ENCODE assay signal across 9 cellular contexts in genomic region chr9:124818431-124819281, GRCh38. TPM values are rescaled to one million over a fixed set of nuclear protein-coding genes. Genes with fewer than 3 reads are reported as not detected.
A peak's percentile ranks its signal among the peaks of the same experiment; 100 is the strongest.
DNase-seq lines count a peak whose midpoint lies in the region; ATAC-seq, FAIRE-seq and TF ChIP-seq lines count a peak whose summit lies in the region.
"Had no signal": no experiment of that assay in that cellular context is flagged by ENCODE, and none has a peak within 500 bp of the region (broad histone marks: within the 10 kb centered on the region; RNA-seq: fewer than 3 reads in every experiment).

No MANE protein-coding gene starts in this region.

- peaks cover 14% of the 10 kb centered on the region for H3K4me1 ChIP-seq in mesenchymal stem cell (ENCODE audit: control insufficient read depth, insufficient read depth, low read depth, low read length)
- H3K4me1 ChIP-seq in esophagus muscularis mucosa = peaks cover 6 to 9% (median 6%) of the 10 kb centered on the region in 4 donors
- no peaks in the 10 kb centered on the region for H3K4me1 ChIP-seq in HAP-1

- H3K23ac ChIP-seq in mesenchymal stem cell (ENCODE audit: low read length in 2 of 2) = no peak overlapping the region

- WGBS in mesenchymal stem cell = 71% methylated on average over 18 of the region's 18 CpGs
- WGBS in esophagus muscularis mucosa = 79% methylated on average over 7 of the region's 18 CpGs

- peak; percentile 92 for ATAC-seq in activated naive CD8-positive, alpha-beta T cell treated with anti-CD3 and anti-CD28 coated beads, Interleukin-2, amount 10 ng/mL, durations not matched to agents 7 days and 5 days (ENCODE audit: low read depth)
- no peak for ATAC-seq in HG03196 (IDR thresholded peaks at IDR 0.05; ENCODE audit: unreplicated experiment)

- peak overlapping the region; percentile 39 for H3K27ac Mint-ChIP-seq in activated naive CD8-positive, alpha-beta T cell treated with anti-CD3 and anti-CD28 coated beads, Interleukin-2, amount 10 ng/mL, durations not matched to agents 7 days and 5 days

- intact Hi-C loops in esophagus muscularis mucosa (cut with DNase I) = no loop called here

- no peak overlapping the region for H3K4me2 ChIP-seq in mesenchymal stem cell (ENCODE audit: low read length, poor library complexity, severe bottlenecking)

- no peak for TF ChIP-seq CTCF in esophagus muscularis mucosa (IDR thresholded peaks at IDR 0.05)

- in situ Hi-C loops in HAP-1 (cut with MboI; ENCODE audit: low sequenced_read_pairs) = no loop called here

- no peak overlapping the region for H2AK5ac ChIP-seq in mesenchymal stem cell (ENCODE audit: low read length, severe bottlenecking)

- H4K91ac ChIP-seq in mesenchymal stem cell (ENCODE audit: low read length) = no peak overlapping the region

- FAIRE-seq in GM12891 (lab: Jason Lieb, UNC) (peak; percentile 40), HTR-8/SVneo (lab: Jason Lieb, UNC) (peak; percentile 68)

- peaks cover 17% of the 10 kb centered on the region for H3K4me1 Mint-ChIP-seq in activated naive CD8-positive, alpha-beta T cell treated with anti-CD3 and anti-CD28 coated beads, Interleukin-2, amount 10 ng/mL, durations not matched to agents 7 days and 5 days

- H3K4me3 ChIP-seq in mesenchymal stem cell (ENCODE audit: insufficient read depth in 1 of 2, low read depth in 1 of 2, low read length in 2 of 2) = no peak overlapping the region
- no peak overlapping the region for H3K4me3 ChIP-seq in esophagus muscularis mucosa
- no peak overlapping the region for H3K4me3 ChIP-seq in HAP-1

- H2BK120ac ChIP-seq in mesenchymal stem cell (ENCODE audit: low read depth, low read length) = no peak overlapping the region

- H4K8ac ChIP-seq in mesenchymal stem cell (ENCODE audit: low read length) = peak overlapping the region; percentile 5

- H3K9ac ChIP-seq in mesenchymal stem cell (ENCODE audit: low read length) = no peak overlapping the region

- no peak overlapping the region for H2BK15ac ChIP-seq in mesenchymal stem cell (ENCODE audit: low read depth, poor library complexity, severe bottlenecking)

- H3K18ac ChIP-seq in mesenchymal stem cell (ENCODE audit: low read depth in 1 of 2, low read length in 2 of 2) = peak overlapping the region in 1 of 2 experiments; percentile 65

- H3K36me3 Mint-ChIP-seq in activated naive CD8-positive, alpha-beta T cell treated with anti-CD3 and anti-CD28 coated beads, Interleukin-2, amount 10 ng/mL, durations not matched to agents 7 days and 5 days = no peaks in the 10 kb centered on the region

- no peaks in the 10 kb centered on the region for H3K9me3 Mint-ChIP-seq in activated naive CD8-positive, alpha-beta T cell treated with anti-CD3 and anti-CD28 coated beads, Interleukin-2, amount 10 ng/mL, durations not matched to agents 7 days and 5 days

- no peaks in the 10 kb centered on the region for H3K9me3 ChIP-seq in mesenchymal stem cell (ENCODE audit: control insufficient read depth, low read length)
- H3K9me3 ChIP-seq in esophagus muscularis mucosa = no peaks in the 10 kb centered on the region
- no peaks in the 10 kb centered on the region for H3K9me3 ChIP-seq in HAP-1

- no peak overlapping the region for H2BK12ac ChIP-seq in mesenchymal stem cell (ENCODE audit: low read length in 2 of 2)

- no peaks in the 10 kb centered on the region for H3K36me3 ChIP-seq in mesenchymal stem cell (ENCODE audit: control insufficient read depth in 1 of 2, insufficient read depth in 2 of 2, low read depth in 1 of 2, low read length in 2 of 2)
- H3K36me3 ChIP-seq in esophagus muscularis mucosa = no peaks in the 10 kb centered on the region
- no peaks in the 10 kb centered on the region for H3K36me3 ChIP-seq in HAP-1 (replicated peaks)

- TF ChIP-seq EP300 in esophagus muscularis mucosa (IDR thresholded peaks at IDR 0.05) = no peak

- H3K27ac ChIP-seq in mesenchymal stem cell (ENCODE audit: low read length, poor library complexity, severe bottlenecking) (no peak overlapping the region), esophagus muscularis mucosa (replicated peaks in 1 of 4) (no peak overlapping the region)

- no peak for DNase-seq in GM12891 (ENCODE audit: insufficient read length, low spot score)
- peak; percentile 49 for DNase-seq in HTR-8/SVneo (ENCODE audit: insufficient read length, low spot score)
- peak; percentile 42 for DNase-seq in activated naive CD8-positive, alpha-beta T cell treated with anti-CD3 and anti-CD28 coated beads, Interleukin-2, amount 10 ng/mL, durations not matched to agents 7 days and 5 days
- peak; percentile 41 for DNase-seq in mesenchymal stem cell
- no peak for DNase-seq in NCI-H2227 treated with DMSO at 0.1 percent for 48 hours (lab: John Stamatoyannopoulos, UW)
- DNase-seq in esophagus muscularis mucosa (ENCODE audit: extremely low spot score) = no peak
- no peak for DNase-seq in HAP-1 (ENCODE audit: low spot score in 2 of 2)
- DNase-seq: T-helper 9 cell had no signal

- H3K14ac ChIP-seq in mesenchymal stem cell (ENCODE audit: low read length in 2 of 2) = peak overlapping the region in 1 of 2 experiments; percentile 38

- POLR2A ChIA-PET in activated naive CD8-positive, alpha-beta T cell treated with anti-CD3 and anti-CD28 coated beads, Interleukin-2, amount 10 ng/mL, durations not matched to agents 7 days and 5 days (lab: Charles Lee) = no interaction called here

- no peak for TF ChIP-seq POLR2A in GM12891 (IDR thresholded peaks at IDR 0.05; ENCODE audit: low read depth, low read length)
- TF ChIP-seq POLR2A in esophagus muscularis mucosa (IDR thresholded peaks at IDR 0.05; ENCODE audit: low read depth) = no peak

- H2BK5ac ChIP-seq in mesenchymal stem cell (ENCODE audit: low read depth, low read length, poor library complexity, severe bottlenecking) = no peak overlapping the region

- H3K27me3 ChIP-seq in mesenchymal stem cell (ENCODE audit: control insufficient read depth in 1 of 2, insufficient read depth in 1 of 2, low read length in 2 of 2) = no peaks in the 10 kb centered on the region
- H3K27me3 ChIP-seq in esophagus muscularis mucosa = no peaks in the 10 kb centered on the region
- no peaks in the 10 kb centered on the region for H3K27me3 ChIP-seq in HAP-1 (ENCODE audit: low read depth)

- H3K79me1 ChIP-seq in mesenchymal stem cell (replicated peaks; ENCODE audit: low read length, poor library complexity, severe bottlenecking) = no peaks in the 10 kb centered on the region

- no peak overlapping the region for H2AFZ ChIP-seq in mesenchymal stem cell (ENCODE audit: low read depth, low read length)

- H3K27me3 Mint-ChIP-seq in activated naive CD8-positive, alpha-beta T cell treated with anti-CD3 and anti-CD28 coated beads, Interleukin-2, amount 10 ng/mL, durations not matched to agents 7 days and 5 days = peaks cover 3% of the 10 kb centered on the region

- peak overlapping the region; percentile 14 for H3K4me3 Mint-ChIP-seq in activated naive CD8-positive, alpha-beta T cell treated with anti-CD3 and anti-CD28 coated beads, Interleukin-2, amount 10 ng/mL, durations not matched to agents 7 days and 5 days

- peak overlapping the region in 1 of 2 experiments; percentile 20 for H3K4ac ChIP-seq in mesenchymal stem cell (ENCODE audit: low read depth in 1 of 2, low read length in 2 of 2)

TF ChIP-seq in GM12891, 5 proteins besides CTCF, POLR2A, EP300 and RAD21:
- TF ChIP-seq TAF1 (IDR thresholded peaks at IDR 0.05; ENCODE audit: low read depth, low read length) = no peak
- no peak for TF ChIP-seq POU2F2 (IDR thresholded peaks at IDR 0.05; ENCODE audit: low read depth, low read length)
- TF ChIP-seq PAX5 (IDR thresholded peaks at IDR 0.05; ENCODE audit: insufficient read depth, low read length, severe bottlenecking) = no peak
- TF ChIP-seq POLR2AphosphoS5 (IDR thresholded peaks at IDR 0.05; ENCODE audit: low read depth, low read length) = no peak
- no peak for TF ChIP-seq SPI1 (IDR thresholded peaks at IDR 0.05; ENCODE audit: low read depth, low read length)

RNA-seq across cellular contexts. Expression of gene WDR38, which starts 34.6 kb away (rescaled TPM):
- not detected for polyA plus RNA-seq in GM12891 (2012; ENCODE audit: low read depth, missing spikeins)
- total RNA-seq in activated naive CD8-positive, alpha-beta T cell treated with anti-CD3 and anti-CD28 coated beads, Interleukin-2, amount 10 ng/mL, durations not matched to agents 7 days and 5 days = not detected
- polyA plus RNA-seq in mesenchymal stem cell (2013, experiment 1 of 2) = not detected
- polyA plus RNA-seq in mesenchymal stem cell (2013, experiment 2 of 2) = not detected
- under 1 TPM in 1 of 4 donors, not detected in 3; 0.32 TPM for total RNA-seq in esophagus muscularis mucosa

RNA-seq across cellular contexts. Expression of gene OLFML2A, which starts 41.7 kb away (rescaled TPM):
- polyA plus RNA-seq in GM12891 (2012; ENCODE audit: low read depth, missing spikeins) = 0.27 TPM
- not detected for total RNA-seq in activated naive CD8-positive, alpha-beta T cell treated with anti-CD3 and anti-CD28 coated beads, Interleukin-2, amount 10 ng/mL, durations not matched to agents 7 days and 5 days
- polyA plus RNA-seq in mesenchymal stem cell (2013, experiment 1 of 2) = 14.3 TPM
- 14.4 TPM for polyA plus RNA-seq in mesenchymal stem cell (2013, experiment 2 of 2)
- 10 to 100 TPM; 39.0 to 98.9 (median 60.3) TPM for total RNA-seq in esophagus muscularis mucosa

RNA-seq across cellular contexts. Expression of gene RPL35, which starts 43.1 kb away (rescaled TPM):
- 5,793 TPM for polyA plus RNA-seq in GM12891 (2012; ENCODE audit: low read depth, missing spikeins)
- total RNA-seq in activated naive CD8-positive, alpha-beta T cell treated with anti-CD3 and anti-CD28 coated beads, Interleukin-2, amount 10 ng/mL, durations not matched to agents 7 days and 5 days = 1,000 to 10,000 TPM; 1,398 to 1,411 TPM
- polyA plus RNA-seq in mesenchymal stem cell (2013, experiment 1 of 2) = 4,023 TPM
- polyA plus RNA-seq in mesenchymal stem cell (2013, experiment 2 of 2) = 3,898 TPM
- 1,000 to 10,000 TPM; 1,125 to 3,077 (median 1,901) TPM for total RNA-seq in esophagus muscularis mucosa

RNA-seq across cellular contexts. Expression of gene ARPC5L, which starts 43.3 kb away (rescaled TPM):
- 82.0 TPM for polyA plus RNA-seq in GM12891 (2012; ENCODE audit: low read depth, missing spikeins)
- 10 to 100 TPM; 68.2 to 70.2 TPM for total RNA-seq in activated naive CD8-positive, alpha-beta T cell treated with anti-CD3 and anti-CD28 coated beads, Interleukin-2, amount 10 ng/mL, durations not matched to agents 7 days and 5 days
- polyA plus RNA-seq in mesenchymal stem cell (2013, experiment 1 of 2) = 42.5 TPM
- polyA plus RNA-seq in mesenchymal stem cell (2013, experiment 2 of 2) = 42.7 TPM
- 10 to 100 TPM; 23.3 to 28.2 (median 26.7) TPM for total RNA-seq in esophagus muscularis mucosa

RNA-seq across cellular contexts. Expression of gene NR6A1, which starts 47.5 kb away (rescaled TPM):
- 2.0 TPM for polyA plus RNA-seq in GM12891 (2012; ENCODE audit: low read depth, missing spikeins)
- under 1 TPM; 0.06 to 0.11 TPM for total RNA-seq in activated naive CD8-positive, alpha-beta T cell treated with anti-CD3 and anti-CD28 coated beads, Interleukin-2, amount 10 ng/mL, durations not matched to agents 7 days and 5 days
- polyA plus RNA-seq in mesenchymal stem cell (2013, experiment 1 of 2) = 0.66 TPM
- 0.74 TPM for polyA plus RNA-seq in mesenchymal stem cell (2013, experiment 2 of 2)
- total RNA-seq in esophagus muscularis mucosa = 1 to 10 TPM; 1.8 to 2.8 (median 2.0) TPM

Comparison
In these comparisons a context has a peak if more than half of its experiments do, and no peak if none do; other contexts are left out.
1. DNase-seq: peak in HTR-8/SVneo (single experiment), activated naive CD8-positive, alpha-beta T cell treated with anti-CD3 and anti-CD28 coated beads, Interleukin-2, amount 10 ng/mL, durations not matched to agents 7 days and 5 days (single experiment) and mesenchymal stem cell (single experiment); none in GM12891 (single experiment), NCI-H2227 treated with DMSO at 0.1 percent for 48 hours (single experiment), esophagus muscularis mucosa (single experiment) and HAP-1 (0 of 2).
2. RNA of gene OLFML2A, which starts 41.7 kb away (total RNA-seq): 39.0 to 98.9 TPM in esophagus muscularis mucosa; not detected in activated naive CD8-positive, alpha-beta T cell treated with anti-CD3 and anti-CD28 coated beads, Interleukin-2, amount 10 ng/mL, durations not matched to agents 7 days and 5 days; every median in the first group is over 10 times any median in the second.